In the genomic region with DNA sequence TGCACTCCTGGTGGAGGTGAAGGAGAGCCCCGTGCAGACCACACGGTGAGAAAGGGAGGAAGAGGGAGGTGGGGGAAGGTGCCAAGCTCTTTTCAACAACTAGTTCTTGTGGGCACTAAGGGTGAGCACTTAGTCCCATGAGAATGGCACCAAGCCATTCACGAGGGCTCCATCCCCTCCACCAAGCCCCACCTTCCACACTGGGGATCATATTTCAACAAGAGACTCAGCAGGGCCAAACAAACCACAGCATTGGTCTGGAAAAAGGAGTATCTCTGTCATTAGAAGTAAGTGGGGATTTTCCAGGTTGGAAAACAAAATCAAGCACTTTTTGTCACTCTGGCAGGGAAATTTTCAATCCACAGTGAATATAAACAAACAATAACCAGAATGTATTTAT, we compare ENCODE assay signal across 14 cellular contexts. TPM values are rescaled to one million over a fixed set of nuclear protein-coding genes. Genes with fewer than 3 reads are reported as not detected.
DNase-seq lines count a peak whose midpoint lies in the region; ATAC-seq and TF ChIP-seq lines count a peak whose summit lies in the region.
"Had no signal": no experiment of that assay in that cellular context is flagged by ENCODE, and none has a peak within 500 bp of the region (broad histone marks: within the 10 kb centered on the region; RNA-seq: fewer than 3 reads in every experiment).

No MANE protein-coding gene starts in this region.

- no peak for TF ChIP-seq CTCF in fibroblast of mammary gland (conservative IDR thresholded peaks at IDR 0.05; ENCODE audit: control insufficient read depth, insufficient read depth, low read depth, low read length)

- no peak overlapping the region for H3K27ac ChIP-seq in naive thymus-derived CD4-positive, alpha-beta T cell (ENCODE audit: low read depth, low read length)

- H3K36me3 ChIP-seq in naive thymus-derived CD4-positive, alpha-beta T cell (ENCODE audit: control insufficient read depth in 2 of 3, insufficient read depth in 3 of 3, low read length in 3 of 3) = peaks cover 0 to 9% (median 5%) of the 10 kb centered on the region in 3 experiments

- CTCF ChIA-PET in naive thymus-derived CD4-positive, alpha-beta T cell (lab: Charles Lee) = interaction anchor here (0.6 to 3.9 kb wide), 4 partner anchors 17 to 53 kb away, joined by 3 to 29 read pairs (median 4); no protein-coding TSS in a partner anchor

- H3K27me3 ChIP-seq in naive thymus-derived CD4-positive, alpha-beta T cell (ENCODE audit: control insufficient read depth in 2 of 2, insufficient read depth in 2 of 2, low read length in 2 of 2) = no peaks in the 10 kb centered on the region

- intact Hi-C loops in naive thymus-derived CD4-positive, alpha-beta T cell (cut with micrococcal nuclease) = no loop called here

- H3K27ac Mint-ChIP-seq in naive thymus-derived CD4-positive, alpha-beta T cell = peak overlapping the region in 2 of 9 donors; percentile 3 to 33
- H3K27ac Mint-ChIP-seq: activated naive CD4-positive, alpha-beta T cell treated with anti-CD3 and anti-CD28 coated beads, Interleukin-2, amount 10 ng/mL, durations not matched to agents 7 days and 5 days; effector memory CD8-positive, alpha-beta T cell had no signal

- H3K9me3 ChIP-seq in naive thymus-derived CD4-positive, alpha-beta T cell (ENCODE audit: control insufficient read depth in 2 of 3, low read length in 3 of 3) = no peaks in the 10 kb centered on the region

- DNase-seq in DMS53 (lab: John Stamatoyannopoulos, UW) (peak; percentile 37), DMS53 treated with DMSO at 0.1 percent for 48 hours (lab: John Stamatoyannopoulos, UW; ENCODE audit: unreplicated experiment) (no peak), NCI-H2196 treated with DMSO at 0.1 percent for 48 hours (lab: John Stamatoyannopoulos, UW; ENCODE audit: unreplicated experiment) (peak; percentile 41), fibroblast of mammary gland (ENCODE audit: low read depth) (peak; percentile 31), renal cortical epithelial cell (ENCODE audit: low read depth) (peak; percentile 24), NCI-H82 (lab: John Stamatoyannopoulos, UW) (no peak)
- DNase-seq in naive thymus-derived CD4-positive, alpha-beta T cell = no peak
- DNase-seq: 8988T; activated CD4-positive, CD25-positive, alpha-beta regulatory T cell treated with anti-CD3 and anti-CD28 coated beads, Interleukin-2, amount 50 U/mL, for 72 hours; activated naive CD4-positive, alpha-beta T cell treated with anti-CD3 and anti-CD28 coated beads, Interleukin-2, amount 10 ng/mL, durations not matched to agents 7 days and 5 days; effector memory CD8-positive, alpha-beta T cell; kidney had no signal

- no peak for ATAC-seq in GM21737 (IDR thresholded peaks at IDR 0.05; ENCODE audit: unreplicated experiment)
- no peak for ATAC-seq in naive thymus-derived CD4-positive, alpha-beta T cell
- ATAC-seq: effector memory CD8-positive, alpha-beta T cell; sciatic nerve had no signal

- peaks cover 14 to 29% (median 22%) of the 10 kb centered on the region in 7 donors for H3K4me1 Mint-ChIP-seq in naive thymus-derived CD4-positive, alpha-beta T cell

- H3K4me1 ChIP-seq in naive thymus-derived CD4-positive, alpha-beta T cell (ENCODE audit: control insufficient read depth in 2 of 2, insufficient read depth in 2 of 2, low read length in 2 of 2) = peaks cover 10 to 18% of the 10 kb centered on the region in 2 donors

- no peaks in the 10 kb centered on the region for H3K27me3 Mint-ChIP-seq in naive thymus-derived CD4-positive, alpha-beta T cell
- H3K27me3 Mint-ChIP-seq: activated naive CD4-positive, alpha-beta T cell treated with anti-CD3 and anti-CD28 coated beads, Interleukin-2, amount 10 ng/mL, durations not matched to agents 7 days and 5 days; effector memory CD8-positive, alpha-beta T cell had no signal

- no peaks in the 10 kb centered on the region for H3K9me3 Mint-ChIP-seq in naive thymus-derived CD4-positive, alpha-beta T cell
- H3K9me3 Mint-ChIP-seq: activated naive CD4-positive, alpha-beta T cell treated with anti-CD3 and anti-CD28 coated beads, Interleukin-2, amount 10 ng/mL, durations not matched to agents 7 days and 5 days; effector memory CD8-positive, alpha-beta T cell had no signal

- POLR2A ChIA-PET in naive thymus-derived CD4-positive, alpha-beta T cell (lab: Charles Lee) = no interaction called here

- H3K4me3 Mint-ChIP-seq in naive thymus-derived CD4-positive, alpha-beta T cell = no peak overlapping the region
- H3K4me3 Mint-ChIP-seq: activated naive CD4-positive, alpha-beta T cell treated with anti-CD3 and anti-CD28 coated beads, Interleukin-2, amount 10 ng/mL, durations not matched to agents 7 days and 5 days; effector memory CD8-positive, alpha-beta T cell had no signal

- peaks cover 0 to 14% (median 4%) of the 10 kb centered on the region in 5 donors for H3K36me3 Mint-ChIP-seq in naive thymus-derived CD4-positive, alpha-beta T cell

- H3K4me3 ChIP-seq in fibroblast of mammary gland (ENCODE audit: control insufficient read depth, low read depth, low read length) = no peak overlapping the region
- H3K4me3 ChIP-seq in naive thymus-derived CD4-positive, alpha-beta T cell (ENCODE audit: low read length) = no peak overlapping the region

RNA-seq across cellular contexts. Expression of gene ZAP70, which starts 38.4 kb away (rescaled TPM):
- total RNA-seq in renal cortical epithelial cell = not detected in 2 replicates
- total RNA-seq in naive thymus-derived CD4-positive, alpha-beta T cell = 100 to 1,000 TPM; 354 to 432 (median 382) TPM
- 100 to 1,000 TPM; 105 to 166 TPM for polyA plus RNA-seq in naive thymus-derived CD4-positive, alpha-beta T cell

Comparison
In these comparisons a context has a peak if more than half of its experiments do, and no peak if none do; other contexts are left out.
1. DNase-seq: peak in DMS53 (single experiment), NCI-H2196 treated with DMSO at 0.1 percent for 48 hours (single experiment), fibroblast of mammary gland (single experiment) and renal cortical epithelial cell (single experiment); none in DMS53 treated with DMSO at 0.1 percent for 48 hours (single experiment), naive thymus-derived CD4-positive, alpha-beta T cell (0 of 9) and NCI-H82 (single experiment).
2. RNA of gene ZAP70, which starts 38.4 kb away (total RNA-seq): 354 to 432 TPM in naive thymus-derived CD4-positive, alpha-beta T cell; not detected in renal cortical epithelial cell; every median in the first group is over 100 times any median in the second.